ENCODE assay signal across 1 cellular context in the genomic region with DNA sequence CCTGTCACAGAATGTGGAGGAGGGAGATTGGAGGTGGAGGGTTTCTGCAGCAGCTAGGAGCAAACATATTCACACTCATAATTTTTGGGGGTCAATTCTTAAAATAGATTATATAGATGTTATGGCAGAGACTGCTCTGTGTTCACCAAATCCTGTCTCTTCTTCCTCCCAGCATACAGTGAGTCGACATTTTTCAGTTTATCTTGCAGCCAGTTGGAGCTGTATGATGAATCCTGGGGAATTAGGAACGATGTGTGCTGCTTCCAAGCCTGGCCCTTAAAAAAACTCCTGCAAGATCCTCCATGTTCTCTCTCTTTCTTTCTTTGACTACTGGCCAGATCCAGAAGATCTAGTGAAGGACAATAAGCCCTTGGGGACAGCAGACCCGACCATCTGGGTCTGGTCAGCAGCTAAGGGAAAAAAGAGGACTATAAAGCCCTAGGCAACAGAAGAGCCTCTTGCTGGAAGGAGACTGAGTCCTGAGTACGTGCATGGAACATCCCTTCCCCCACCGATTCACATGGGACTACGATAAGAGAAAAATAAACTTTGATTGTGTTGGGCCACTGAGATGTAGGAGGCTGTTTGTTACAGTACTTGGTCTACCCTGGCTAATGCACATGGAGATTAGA.
TF ChIP-seq lines count a peak whose summit lies in the region.

No MANE protein-coding gene starts in this region.

TF ChIP-seq in K562, 482 proteins besides CTCF, POLR2A, EP300 and RAD21 (continued from another document):
- TF ChIP-seq, protein P1, sequence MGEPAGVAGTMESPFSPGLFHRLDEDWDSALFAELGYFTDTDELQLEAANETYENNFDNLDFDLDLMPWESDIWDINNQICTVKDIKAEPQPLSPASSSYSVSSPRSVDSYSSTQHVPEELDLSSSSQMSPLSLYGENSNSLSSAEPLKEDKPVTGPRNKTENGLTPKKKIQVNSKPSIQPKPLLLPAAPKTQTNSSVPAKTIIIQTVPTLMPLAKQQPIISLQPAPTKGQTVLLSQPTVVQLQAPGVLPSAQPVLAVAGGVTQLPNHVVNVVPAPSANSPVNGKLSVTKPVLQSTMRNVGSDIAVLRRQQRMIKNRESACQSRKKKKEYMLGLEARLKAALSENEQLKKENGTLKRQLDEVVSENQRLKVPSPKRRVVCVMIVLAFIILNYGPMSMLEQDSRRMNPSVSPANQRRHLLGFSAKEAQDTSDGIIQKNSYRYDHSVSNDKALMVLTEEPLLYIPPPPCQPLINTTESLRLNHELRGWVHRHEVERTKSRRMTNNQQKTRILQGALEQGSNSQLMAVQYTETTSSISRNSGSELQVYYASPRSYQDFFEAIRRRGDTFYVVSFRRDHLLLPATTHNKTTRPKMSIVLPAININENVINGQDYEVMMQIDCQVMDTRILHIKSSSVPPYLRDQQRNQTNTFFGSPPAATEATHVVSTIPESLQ (CRISPR knock-in tag; IDR thresholded peaks at IDR 0.05): no peak
- TF ChIP-seq BRCA1 (IDR thresholded peaks at IDR 0.05): no peak
- no peak for TF ChIP-seq BRCA1 (CRISPR knock-in tag; IDR thresholded peaks at IDR 0.05)
- TF ChIP-seq MAFK (IDR thresholded peaks at IDR 0.05; ENCODE audit: low read length): peak; percentile 15; the same call in 1 of the 2 replicates
- TF ChIP-seq, protein P2, sequence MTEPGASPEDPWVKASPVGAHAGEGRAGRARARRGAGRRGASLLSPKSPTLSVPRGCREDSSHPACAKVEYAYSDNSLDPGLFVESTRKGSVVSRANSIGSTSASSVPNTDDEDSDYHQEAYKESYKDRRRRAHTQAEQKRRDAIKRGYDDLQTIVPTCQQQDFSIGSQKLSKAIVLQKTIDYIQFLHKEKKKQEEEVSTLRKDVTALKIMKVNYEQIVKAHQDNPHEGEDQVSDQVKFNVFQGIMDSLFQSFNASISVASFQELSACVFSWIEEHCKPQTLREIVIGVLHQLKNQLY (CRISPR knock-in tag; conservative IDR thresholded peaks at IDR 0.05): no peak
- TF ChIP-seq C11orf30 (IDR thresholded peaks at IDR 0.05; ENCODE audit: low read depth): peak; percentile 70
TF ChIP-seq in K562: peak in this region for 5.
